In the genomic region with DNA sequence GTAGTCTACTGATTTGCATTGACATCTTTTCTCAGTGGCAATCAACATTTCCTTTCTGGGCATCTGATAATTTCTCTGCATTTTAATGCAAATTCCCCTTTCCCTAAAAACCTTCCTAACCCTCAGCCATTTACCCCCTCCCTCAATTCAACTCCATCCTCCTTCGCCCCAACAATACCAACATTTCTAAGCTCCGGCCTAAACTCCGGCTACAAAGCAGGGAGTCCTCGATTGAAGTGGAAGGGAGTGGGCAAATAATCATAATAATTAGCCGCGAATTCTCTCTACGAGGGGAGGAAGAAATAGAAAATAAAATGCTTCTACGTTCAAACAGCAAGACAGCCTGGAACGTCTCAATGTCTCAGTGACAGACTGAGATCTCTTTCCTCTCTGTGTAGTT, we compare ENCODE assay signal across 8 cellular contexts. TPM values are rescaled to one million over a fixed set of nuclear protein-coding genes. Genes with fewer than 3 reads are reported as not detected.
DNase-seq lines count a peak whose midpoint lies in the region; ATAC-seq, FAIRE-seq and TF ChIP-seq lines count a peak whose summit lies in the region.

No MANE protein-coding gene starts in this region.

- no peaks in the 10 kb centered on the region for H3K36me3 ChIP-seq in endocrine pancreas (ENCODE audit: control insufficient read depth, insufficient read depth, low read length)
- peaks cover 0 to 5% (median 0%) of the 10 kb centered on the region in 3 donors for H3K36me3 ChIP-seq in pancreas

- H3K27ac ChIP-seq in pancreas, result peak overlapping the region in 1 of 4 donors; percentile 91

- H3K4me1 ChIP-seq in endocrine pancreas (ENCODE audit: control insufficient read depth, insufficient read depth, low read length) (no peaks in the 10 kb centered on the region), pancreas (peaks cover 6 to 15% (median 11%) of the 10 kb centered on the region in 3 donors)

- H3K4me3 ChIP-seq in GM12864 (ENCODE audit: low read depth, low read length) (peak overlapping the region; percentile 92), endocrine pancreas (ENCODE audit: control insufficient read depth, insufficient read depth, low read length) (peak overlapping the region; percentile 77), pancreas (peak overlapping the region in 3 of 4 donors; percentile 62 to 76 (median 73))

- TF ChIP-seq CTCF in GM12864 (IDR thresholded peaks at IDR 0.05; ENCODE audit: low read depth, low read length, missing control alignments) (no peak), pancreas (IDR thresholded peaks at IDR 0.05) (no peak)

- H3K27me3 ChIP-seq in endocrine pancreas (ENCODE audit: control insufficient read depth, insufficient read depth, low read length), result no peaks in the 10 kb centered on the region
- no peaks in the 10 kb centered on the region for H3K27me3 ChIP-seq in pancreas

- 24 to 28% methylated on average over 9 of the region's 9 CpGs for WGBS in pancreas, 2 donors

- peak overlapping the region; percentile 19 for H3K9ac ChIP-seq in endocrine pancreas (ENCODE audit: control insufficient read depth, insufficient read depth, low read length)

- no peaks in the 10 kb centered on the region for H3K9me3 ChIP-seq in endocrine pancreas (ENCODE audit: control insufficient read depth, low read length)
- no peaks in the 10 kb centered on the region for H3K9me3 ChIP-seq in pancreas

- DNase-seq in GM12864 (ENCODE audit: low read depth) (no peak), NCI-H69 (lab: John Stamatoyannopoulos, UW) (peak; percentile 57), pancreas (no peak), cerebellar cortex (ENCODE audit: low spot score) (no peak), OCI-M1 (lab: John Stamatoyannopoulos, UW) (no peak), kidney tubule cell (ENCODE audit: low spot score) (no peak)

- no peak for FAIRE-seq in pancreas (lab: Jason Lieb, UNC)

- no peak for ATAC-seq in pancreas
- ATAC-seq in GM21367 (IDR thresholded peaks at IDR 0.05; ENCODE audit: unreplicated experiment), result no peak

- intact Hi-C loops in pancreas (cut with DNase I), result loop anchor here in 1 of 3 donors (10.0 kb wide), 1 partner anchor 54 kb away; no protein-coding TSS in a partner anchor

RNA-seq across cellular contexts. Expression of a gene that starts 4.6 kb away (rescaled TPM):
- 10 to 100 TPM in 5 of 6 donors, 1 to 10 TPM in 1; 9.4 to 16.1 (median 13.3) TPM for total RNA-seq in pancreas
- polyA plus RNA-seq in pancreas, result 1 to 10 TPM; 4.4 to 8.1 TPM
